ENCODE assay signal across 9 cellular contexts in genomic region chr2:150528861-150529801, GRCh38. TPM values are rescaled to one million over a fixed set of nuclear protein-coding genes. Genes with fewer than 3 reads are reported as not detected.
DNase-seq lines count a peak whose midpoint lies in the region; TF ChIP-seq lines count a peak whose summit lies in the region.
"Had no signal": no experiment of that assay in that cellular context is flagged by ENCODE, and none has a peak within 500 bp of the region (broad histone marks: within the 10 kb centered on the region; RNA-seq: fewer than 3 reads in every experiment).

No MANE protein-coding gene starts in this region.

- no CpG with 5 or more reads among the region's 5 CpGs for WGBS in H9 (ENCODE audit: extremely low coverage, insufficient read length, low lambda C conversion rate)

- no peaks in the 10 kb centered on the region for H4K20me1 ChIP-seq in H9 (ENCODE audit: control insufficient read depth, insufficient read depth, insufficient read length)
- no peaks in the 10 kb centered on the region for H4K20me1 ChIP-seq in KMS-11 (ENCODE audit: insufficient read depth)

- no peak overlapping the region for H2BK15ac ChIP-seq in H9 (ENCODE audit: low read depth, low read length)

- peaks cover 18 to 23% of the 10 kb centered on the region in 2 experiments for H3K4me1 Mint-ChIP-seq in H9
- H3K4me1 Mint-ChIP-seq: IgD-negative memory B cell had no signal

- H3K9me3 Mint-ChIP-seq in H9, result peaks cover 0 to 3% of the 10 kb centered on the region in 2 experiments; a peak in 4 of 5 replicates

- H3K4me3 Mint-ChIP-seq in H9, result no peak overlapping the region
- H3K4me3 Mint-ChIP-seq: IgD-negative memory B cell had no signal

- H2AK5ac ChIP-seq in H9 (ENCODE audit: insufficient read length, low read length), result no peak overlapping the region

- no peak overlapping the region for H3K14ac ChIP-seq in H9 (ENCODE audit: insufficient read depth, low read length)

- H3T11ph ChIP-seq in H9 (ENCODE audit: low read length), result no peak overlapping the region

- H3K9ac ChIP-seq in H9 (ENCODE audit: extremely low read depth, insufficient read length, low read length) (no peak overlapping the region), KMS-11 (no peak overlapping the region)

- H3K36me3 ChIP-seq in KMS-11 (ENCODE audit: insufficient read depth), result no peaks in the 10 kb centered on the region

- H3K9me3 ChIP-seq in H9 (ENCODE audit: control insufficient read depth, low read depth, low read length), result no peaks in the 10 kb centered on the region

- H3K4me3 ChIP-seq in KMS-11 (IDR thresholded peaks at IDR 0.05; ENCODE audit: insufficient read depth, low read depth, low read length) (no peak overlapping the region), fibroblast of the aortic adventitia (ENCODE audit: low read depth, low read length) (no peak overlapping the region)

- no peak overlapping the region for H3K4ac ChIP-seq in H9 (ENCODE audit: low read depth, low read length)

- H3K79me2 ChIP-seq in H9 (ENCODE audit: insufficient read depth, low read length) (no peaks in the 10 kb centered on the region), KMS-11 (ENCODE audit: insufficient read depth, low read depth) (no peaks in the 10 kb centered on the region)

- no peak overlapping the region for H3K23ac ChIP-seq in H9 (ENCODE audit: insufficient read length, low read depth, low read length)

- H2BK120ac ChIP-seq in H9 (ENCODE audit: low read depth, low read length, poor library complexity, severe bottlenecking), result no peak overlapping the region

- H3K27me3 ChIP-seq in H9 (ENCODE audit: insufficient read depth, low read length), result no peaks in the 10 kb centered on the region
- no peaks in the 10 kb centered on the region for H3K27me3 ChIP-seq in KMS-11 (ENCODE audit: insufficient read depth, low read depth)

- peaks cover 5 to 8% (median 6%) of the 10 kb centered on the region in 3 experiments; a peak in 4 of 7 replicates for H3K36me3 Mint-ChIP-seq in H9 (ENCODE audit: insufficient read depth in 1 of 3, low read depth in 3 of 3)

- H3K79me1 ChIP-seq in H9 (ENCODE audit: insufficient read depth, low read depth, low read length, poor library complexity, severe bottlenecking), result no peaks in the 10 kb centered on the region

- no peaks in the 10 kb centered on the region for H3K27me3 Mint-ChIP-seq in H9 (ENCODE audit: low read depth)
- H3K27me3 Mint-ChIP-seq: IgD-negative memory B cell had no signal

- no peak overlapping the region for H4K91ac ChIP-seq in H9 (ENCODE audit: insufficient read length, low read depth, low read length)

- H4K8ac ChIP-seq in H9 (replicated peaks; ENCODE audit: insufficient read length, low read depth, low read length), result no peak overlapping the region

- no peak overlapping the region for H2BK12ac ChIP-seq in H9 (ENCODE audit: insufficient read length, low read depth, low read length)

- no peak overlapping the region for H4K5ac ChIP-seq in H9 (ENCODE audit: insufficient read length, low read depth, low read length)

- H2AFZ ChIP-seq in H9 (ENCODE audit: low read length) (no peak overlapping the region), KMS-11 (ENCODE audit: low read depth) (peak overlapping the region; percentile 67)

- H3K27ac ChIP-seq in H9 (ENCODE audit: insufficient read length, low read depth, low read length), result no peak overlapping the region
- peak overlapping the region; percentile 61 for H3K27ac ChIP-seq in KMS-11

- H3K4me1 ChIP-seq in H9 (ENCODE audit: insufficient read depth, low read length) (peaks cover 9% of the 10 kb centered on the region), KMS-11 (ENCODE audit: low read depth, poor library complexity, severe bottlenecking) (peaks cover 18% of the 10 kb centered on the region)

- H3K27ac Mint-ChIP-seq in H9, result peak overlapping the region; percentile 66 to 87 (median 74); a peak in 6 of 7 replicates
- H3K27ac Mint-ChIP-seq: IgD-negative memory B cell had no signal

- no peak overlapping the region for H3K18ac ChIP-seq in H9 (ENCODE audit: insufficient read length, low read depth, low read length)

- DNase-seq in GM04503 (ENCODE audit: low read depth) (peak; percentile 83), H9 (no peak), fibroblast of the aortic adventitia (ENCODE audit: low read depth) (peak; percentile 79), NCI-H510A treated with DMSO at 0.1 percent for 48 hours (lab: John Stamatoyannopoulos, UW) (no peak), DMS153 (lab: John Stamatoyannopoulos, UW) (no peak), activated gamma-delta T cell (lab: John Stamatoyannopoulos, UW) (no peak)
- no peak for DNase-seq in stimulated activated naive CD4-positive, alpha-beta T cell (lab: John Stamatoyannopoulos, UW)

- no peak overlapping the region for H2BK5ac ChIP-seq in H9 (ENCODE audit: insufficient read length, low read length)

- H2BK20ac ChIP-seq in H9 (ENCODE audit: low read depth, low read length, poor library complexity, severe bottlenecking), result no peak overlapping the region

- no peaks in the 10 kb centered on the region for H3K23me2 ChIP-seq in H9 (ENCODE audit: insufficient read length, low read depth, low read length, poor library complexity, severe bottlenecking)

- H3K56ac ChIP-seq in H9 (ENCODE audit: insufficient read length, low read depth, low read length), result no peak overlapping the region

- TF ChIP-seq CTCF in H9 (conservative IDR thresholded peaks at IDR 0.05) (no peak), KMS-11 (conservative IDR thresholded peaks at IDR 0.05; ENCODE audit: low read depth, low read length) (no peak), fibroblast of the aortic adventitia (IDR thresholded peaks at IDR 0.05; ENCODE audit: insufficient read depth, low read length) (no peak)

- H3K4me2 ChIP-seq in H9 (ENCODE audit: insufficient read depth, insufficient read length, low read length) (no peak overlapping the region), KMS-11 (peak overlapping the region; percentile 61)

RNA-seq across cellular contexts. Expression of gene RND3, which starts 41.7 kb away (rescaled TPM):
- 62.6 and 68.3 TPM in 2 replicates for total RNA-seq in H9 (2021)
- 154 and 321 TPM in 2 replicates for total RNA-seq in fibroblast of the aortic adventitia (ENCODE audit: low replicate concordance)

Comparison
In these comparisons a context has a peak if more than half of its experiments do, and no peak if none do; other contexts are left out.
1. DNase-seq: peak in GM04503 (single experiment) and fibroblast of the aortic adventitia (single experiment); none in H9 (single experiment), NCI-H510A treated with DMSO at 0.1 percent for 48 hours (single experiment), DMS153 (single experiment), stimulated activated naive CD4-positive, alpha-beta T cell (0 of 6) and activated gamma-delta T cell (single experiment).